8 cellular contexts compared by ENCODE assay signal in genomic region chr1:206583461-206584264, GRCh38. TPM values are rescaled to one million over a fixed set of nuclear protein-coding genes. Genes with fewer than 3 reads are reported as not detected.
DNase-seq lines count a peak whose midpoint lies in the region; ATAC-seq and TF ChIP-seq lines count a peak whose summit lies in the region.

No MANE protein-coding gene starts in this region.

- TF ChIP-seq CTCF in activated B cell treated with CpG ODN at 0.5 μM for 24 hours (IDR thresholded peaks at IDR 0.05) (peak; percentile 46), breast epithelium (IDR thresholded peaks at IDR 0.05) (peak; percentile 72 to 85 (median 83))

- H3K27ac Mint-ChIP-seq in activated B cell treated with CpG ODN at 0.5 μM for 24 hours = peak overlapping the region; percentile 96

- H3K27me3 Mint-ChIP-seq in activated B cell treated with CpG ODN at 0.5 μM for 24 hours = no peaks in the 10 kb centered on the region

- H3K4me3 Mint-ChIP-seq in activated B cell treated with CpG ODN at 0.5 μM for 24 hours = peak overlapping the region; percentile 54

- H3K4me1 Mint-ChIP-seq in activated B cell treated with CpG ODN at 0.5 μM for 24 hours = peaks cover 51% of the 10 kb centered on the region

- POLR2A ChIA-PET in activated B cell treated with CpG ODN at 0.5 μM for 24 hours (lab: Charles Lee) = interaction anchor here (0.6 to 7.6 kb wide), 7 partner anchors 26 to 298 kb away, joined by 3 to 75 read pairs (median 7); no protein-coding TSS in a partner anchor

- H3K9me3 Mint-ChIP-seq in activated B cell treated with CpG ODN at 0.5 μM for 24 hours = no peaks in the 10 kb centered on the region

- H3K36me3 ChIP-seq in breast epithelium = no peaks in the 10 kb centered on the region

- no peaks in the 10 kb centered on the region for H3K27me3 ChIP-seq in breast epithelium

- H3K4me1 ChIP-seq in breast epithelium = peaks cover 0 to 6% of the 10 kb centered on the region in 2 donors

- ATAC-seq in activated B cell treated with CpG ODN at 0.5 μM for 24 hours (ENCODE audit: low read depth) = no peak
- no peak for ATAC-seq in HG03039 (IDR thresholded peaks at IDR 0.05; ENCODE audit: unreplicated experiment)

- no peak overlapping the region for H3K4me3 ChIP-seq in breast epithelium

- TF ChIP-seq POLR2A in breast epithelium (IDR thresholded peaks at IDR 0.05) = no peak

- DNase-seq in NCI-H2081 (lab: John Stamatoyannopoulos, UW) (peak; percentile 56 to 61), NCI-H2081 treated with DMSO at 0.1 percent for 48 hours (lab: John Stamatoyannopoulos, UW) (no peak), NCI-H2107 treated with DMSO at 0.1 percent for 48 hours (lab: John Stamatoyannopoulos, UW; ENCODE audit: unreplicated experiment) (peak; percentile 78), activated B cell treated with CpG ODN at 0.5 μM for 24 hours (peak; percentile 67), breast epithelium (ENCODE audit: low spot score in 2 of 2) (peak; percentile 64 to 81), iris pigment epithelial cell (ENCODE audit: low read depth) (peak; percentile 71)
- peak; percentile 83 for DNase-seq in stimulated activated CD4-positive, alpha-beta T cell treated with anti-CD3 and anti-CD28 coated beads, Interleukin-1b, Interleukin-23, amount 100 ng/mL, for 48 hours

- peaks cover 74% of the 10 kb centered on the region for H3K36me3 Mint-ChIP-seq in activated B cell treated with CpG ODN at 0.5 μM for 24 hours (ENCODE audit: low read depth)

- H3K27ac ChIP-seq in breast epithelium = no peak overlapping the region

- no peaks in the 10 kb centered on the region for H3K9me3 ChIP-seq in breast epithelium

- CTCF ChIA-PET in activated B cell treated with CpG ODN at 0.5 μM for 24 hours (lab: Charles Lee) = interaction anchor here (0.8 to 9.3 kb wide), 23 partner anchors 8 to 123 kb away, joined by 3 to 349 read pairs (median 6); partner anchors contain the start of genes EIF2D, IKBKE and RASSF5

- intact Hi-C loops in activated B cell treated with CpG ODN at 0.5 μM for 24 hours (cut with micrococcal nuclease) (loop anchor here (1.0 to 5.0 kb wide), 7 partner anchors 29 to 754 kb away; partner anchors contain the start of genes EIF2D and RHEX), breast epithelium (cut with DNase I; ENCODE audit: low total_unique reads) (loop anchor here (10.0 kb wide), 1 partner anchor 89 kb away; no protein-coding TSS in a partner anchor)

RNA-seq across cellular contexts. Expression of gene EIF2D, which starts 28.6 kb away (rescaled TPM):
- 61.2 and 65.4 TPM in 2 replicates for total RNA-seq in activated B cell treated with CpG ODN at 0.5 μM for 24 hours
- total RNA-seq in breast epithelium = 10 to 100 TPM; 55.4 to 70.1 (median 68.6) TPM

RNA-seq across cellular contexts. Expression of gene DYRK3, which starts 51.7 kb away (rescaled TPM):
- total RNA-seq in activated B cell treated with CpG ODN at 0.5 μM for 24 hours = 0.33 and 0.37 TPM in 2 replicates
- 10 to 100 TPM in 2 of 3 donors, 1 to 10 TPM in 1; 7.8 to 39.4 (median 14.1) TPM for total RNA-seq in breast epithelium
